In the genomic region with DNA sequence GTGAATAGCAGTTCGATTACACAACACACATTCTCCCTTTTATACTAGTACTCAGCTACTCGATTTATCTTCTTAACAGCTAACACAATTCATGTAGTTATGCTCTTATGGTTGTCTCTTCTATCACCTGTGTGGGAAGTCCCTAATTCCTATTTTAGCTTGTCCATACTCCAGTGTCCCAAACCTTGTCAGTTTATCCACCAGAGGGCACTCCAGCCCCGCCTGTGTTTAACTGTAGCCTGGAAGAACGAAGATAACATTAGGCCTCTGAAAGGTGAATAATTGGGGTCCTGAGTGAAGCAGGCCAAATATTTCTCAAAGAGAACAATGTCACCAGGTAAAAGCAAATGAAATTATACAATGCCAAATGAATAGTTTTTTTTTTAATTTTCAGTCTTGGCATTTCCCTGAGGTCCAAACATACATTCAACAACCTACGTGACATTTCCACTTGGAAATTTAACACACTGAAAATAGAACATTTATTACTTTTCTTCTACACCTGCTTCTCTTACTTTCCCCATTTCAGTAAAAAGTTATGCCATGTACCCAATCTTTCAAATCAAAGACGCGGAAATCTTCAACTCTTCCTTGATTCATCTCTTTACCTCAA, we compare ENCODE assay signal across 8 cellular contexts.
DNase-seq lines count a peak whose midpoint lies in the region; ATAC-seq, FAIRE-seq and TF ChIP-seq lines count a peak whose summit lies in the region.

No MANE protein-coding gene starts in this region.

- intact Hi-C loops in K562 (cut with micrococcal nuclease): loop anchor here (1.0 to 5.0 kb wide), 2 partner anchors 562 to 1211 kb away; no protein-coding TSS in a partner anchor
- intact Hi-C loops in testis (cut with DNase I; ENCODE audit: low total_unique reads): no loop called here

- no peak for FAIRE-seq in D721Med (lab: Jason Lieb, UNC)
- FAIRE-seq in K562 (lab: Jason Lieb, UNC): no peak

- TF ChIP-seq POLR2A in K562 (conservative IDR thresholded peaks at IDR 0.05): no peak
- TF ChIP-seq POLR2A in testis (IDR thresholded peaks at IDR 0.05): no peak

- no peaks in the 10 kb centered on the region for H3K9me1 ChIP-seq in K562 (ENCODE audit: control insufficient read depth, insufficient read depth, low read length)

- TF ChIP-seq RAD21 in K562 (CRISPR knock-in tag; conservative IDR thresholded peaks at IDR 0.05 in 1 of 2, IDR thresholded peaks at IDR 0.05 in 1 of 2): peak; percentile 57 to 73

- H4K20me1 ChIP-seq in K562 (replicated peaks; ENCODE audit: control insufficient read depth, insufficient read depth, low read length): no peaks in the 10 kb centered on the region

- no peaks in the 10 kb centered on the region for H3K79me2 ChIP-seq in K562 (ENCODE audit: control insufficient read depth, insufficient read depth, low read length)

- H2AFZ ChIP-seq in K562 (ENCODE audit: low read depth, low read length): no peak overlapping the region

- no peaks in the 10 kb centered on the region for H3K36me3 ChIP-seq in K562 (ENCODE audit: control insufficient read depth, insufficient read depth, low read length)
- no peaks in the 10 kb centered on the region for H3K36me3 ChIP-seq in testis (ENCODE audit: low read depth, missing control alignments)

- WGBS in K562 (ENCODE audit: insufficient coverage, low coverage, missing lambda C conversion rate): 15% methylated on average over 7 of the region's 7 CpGs
- 39 to 52% methylated on average over 7 of the region's 7 CpGs for WGBS in testis, 2 donors

- H3K4me1 ChIP-seq in K562 (replicated peaks in 1 of 2; ENCODE audit: control insufficient read depth in 2 of 2, insufficient read depth in 2 of 2, low read length in 2 of 2): no peaks in the 10 kb centered on the region
- H3K4me1 ChIP-seq in testis: no peaks in the 10 kb centered on the region

- TF ChIP-seq EP300 in K562 (IDR thresholded peaks at IDR 0.05; ENCODE audit: low read length): no peak

- H3K27me3 ChIP-seq in K562 (ENCODE audit: control insufficient read depth in 2 of 2, insufficient read depth in 2 of 2, low read length in 2 of 2) (no peaks in the 10 kb centered on the region), testis (no peaks in the 10 kb centered on the region)

- in situ Hi-C loops in K562 (cut with MboI): no loop called here

- peaks cover 2% of the 10 kb centered on the region; the same call in 1 of the 2 replicates for H3K9me3 ChIP-seq in K562 (replicated peaks; ENCODE audit: control insufficient read depth, insufficient read depth, low read depth, low read length)
- H3K9me3 ChIP-seq in testis: no peaks in the 10 kb centered on the region

- H3K9ac ChIP-seq in K562 (ENCODE audit: insufficient read depth in 1 of 2, low read depth in 2 of 2, low read length in 2 of 2): no peak overlapping the region

- H3K4me3 ChIP-seq in K562 (no peak overlapping the region), testis (no peak overlapping the region)

- H3K4me2 ChIP-seq in K562 (ENCODE audit: insufficient read depth, low read length): no peak overlapping the region

- DNase-seq in D721Med (ENCODE audit: insufficient read length, low spot score) (no peak), NCI-H69 (lab: John Stamatoyannopoulos, UW) (peak; percentile 70), K562 (ENCODE audit: extremely low read depth in 1 of 4, low spot score in 3 of 4) (peak; percentile 13 to 57 (median 30)), islet precursor cell (peak; percentile 84), testis (peak; percentile 85)
- no peak for DNase-seq in stimulated activated naive CD4-positive, alpha-beta T cell (lab: John Stamatoyannopoulos, UW)

- CTCF ChIA-PET in K562 (lab: Yijun Ruan, JAX; ENCODE audit: low intra/inter-chr PET ratio): no interaction called here

- no TSS peak for BruUV-seq in K562 (replicated peaks; lab: Mats Ljungman, UMichigan)

- ATAC-seq in GM18873 (IDR thresholded peaks at IDR 0.05; ENCODE audit: low FRiP score, unreplicated experiment) (peak; percentile 76), HG03135 (IDR thresholded peaks at IDR 0.05; ENCODE audit: unreplicated experiment) (peak; percentile 78), K562 (peak; percentile 72)

- POLR2A ChIA-PET in K562 (lab: Yijun Ruan, JAX): no interaction called here

- H3K27ac ChIP-seq in K562 (ENCODE audit: extremely low read depth, low read depth, low read length) (no peak overlapping the region), testis (no peak overlapping the region)

- TF ChIP-seq CTCF in D721Med (IDR thresholded peaks at IDR 0.05; ENCODE audit: insufficient read depth, missing control alignments) (peak; percentile 91), K562 (IDR thresholded peaks at IDR 0.05 in 2 of 3, conservative IDR thresholded peaks at IDR 0.05 in 1 of 3; ENCODE audit: insufficient read depth in 2 of 3, low read depth in 1 of 3, low read length in 3 of 3) (peak; percentile 47 to 51 (median 50)), testis (IDR thresholded peaks at IDR 0.05) (peak; percentile 31 to 65 (median 55))

TF ChIP-seq in K562, 482 proteins besides CTCF, POLR2A, EP300 and RAD21:
- TF ChIP-seq SMC3 (conservative IDR thresholded peaks at IDR 0.05; ENCODE audit: insufficient read depth, low read depth, low read length) (peak; percentile 46), NR0B1 (IDR thresholded peaks at IDR 0.05; ENCODE audit: partially characterized antibody) (no peak)
- TF ChIP-seq, protein P1, sequence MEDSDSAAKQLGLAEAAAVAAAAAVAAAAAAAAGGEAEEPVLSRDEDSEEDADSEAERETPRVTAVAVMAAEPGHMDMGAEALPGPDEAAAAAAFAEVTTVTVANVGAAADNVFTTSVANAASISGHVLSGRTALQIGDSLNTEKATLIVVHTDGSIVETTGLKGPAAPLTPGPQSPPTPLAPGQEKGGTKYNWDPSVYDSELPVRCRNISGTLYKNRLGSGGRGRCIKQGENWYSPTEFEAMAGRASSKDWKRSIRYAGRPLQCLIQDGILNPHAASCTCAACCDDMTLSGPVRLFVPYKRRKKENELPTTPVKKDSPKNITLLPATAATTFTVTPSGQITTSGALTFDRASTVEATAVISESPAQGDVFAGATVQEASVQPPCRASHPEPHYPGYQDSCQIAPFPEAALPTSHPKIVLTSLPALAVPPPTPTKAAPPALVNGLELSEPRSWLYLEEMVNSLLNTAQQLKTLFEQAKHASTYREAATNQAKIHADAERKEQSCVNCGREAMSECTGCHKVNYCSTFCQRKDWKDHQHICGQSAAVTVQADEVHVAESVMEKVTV (CRISPR knock-in tag; IDR thresholded peaks at IDR 0.05): peak; percentile 29; the same call in 1 of the 2 replicates

Comparison
In these comparisons a context has a peak if more than half of its experiments do, and no peak if none do; other contexts are left out.
1. DNase-seq: peak in NCI-H69 (single experiment), K562 (4 of 4), islet precursor cell (single experiment) and testis (single experiment); none in D721Med (single experiment) and stimulated activated naive CD4-positive, alpha-beta T cell (0 of 6).
2. Peak in every context shown above with its lines, with median percentiles within 50 percentile points of each other: CTCF ChIP-seq and ATAC-seq.